ENCODE assay signal across 12 cellular contexts in genomic region chr11:12160231-12160630, GRCh38. TPM values are rescaled to one million over a fixed set of nuclear protein-coding genes. Genes with fewer than 3 reads are reported as not detected.
DNase-seq lines count a peak whose midpoint lies in the region; ATAC-seq and TF ChIP-seq lines count a peak whose summit lies in the region.
"Had no signal": no experiment of that assay in that cellular context is flagged by ENCODE, and none has a peak within 500 bp of the region (broad histone marks: within the 10 kb centered on the region; RNA-seq: fewer than 3 reads in every experiment).

No MANE protein-coding gene starts in this region.

- DNase-seq in cardiac muscle cell (ENCODE audit: low read depth in 1 of 2, low spot score in 1 of 2) (no peak), Right ventricle myocardium inferior (ENCODE audit: missing footprints) (no peak), coronary artery (ENCODE audit: low spot score) (peak; percentile 74), neural crest cell (ENCODE audit: low read depth, low spot score) (no peak), NCI-H2081 treated with DMSO at 0.1 percent for 48 hours (lab: John Stamatoyannopoulos, UW) (no peak)
- DNase-seq: activated naive CD4-positive, alpha-beta T cell treated with anti-CD3 and anti-CD28 coated beads for 36 hours; KG1 had no signal

- H3K4me1 ChIP-seq in cardiac muscle cell (ENCODE audit: low read depth) (peaks cover 83% of the 10 kb centered on the region), urinary bladder (ENCODE audit: insufficient read depth) (no peaks in the 10 kb centered on the region)
- H3K4me1 ChIP-seq: parathyroid adenoma had no signal

- ATAC-seq in Right ventricle myocardium inferior (no peak), HG02759 (IDR thresholded peaks at IDR 0.05; ENCODE audit: unreplicated experiment) (no peak), HG03175 (IDR thresholded peaks at IDR 0.05; ENCODE audit: unreplicated experiment) (no peak)

- H3K36me3 ChIP-seq in cardiac muscle cell (peaks cover 7% of the 10 kb centered on the region), urinary bladder (ENCODE audit: insufficient read depth) (no peaks in the 10 kb centered on the region)
- H3K36me3 ChIP-seq: BLaER1 had no signal

- H3K27ac ChIP-seq in cardiac muscle cell (peak overlapping the region; percentile 99), coronary artery (peak overlapping the region; percentile 93 to 99), urinary bladder (ENCODE audit: low read depth) (peak overlapping the region; percentile 82)
- H3K27ac ChIP-seq: BLaER1, parathyroid adenoma had no signal

- no peaks in the 10 kb centered on the region for H3K27me3 Mint-ChIP-seq in neural crest cell (ENCODE audit: low read depth)

- TF ChIP-seq CTCF in cardiac muscle cell (IDR thresholded peaks at IDR 0.05; ENCODE audit: low read depth, low read length) (no peak), coronary artery (IDR thresholded peaks at IDR 0.05) (no peak), neural crest cell (conservative IDR thresholded peaks at IDR 0.05) (no peak)

- intact Hi-C loops in Right ventricle myocardium inferior (cut with DNase I) = loop anchor here (5.0 kb wide), 2 partner anchors 58 to 77 kb away; no protein-coding TSS in a partner anchor

- WGBS in urinary bladder = 95% methylated on average over 6 of the region's 6 CpGs

- H3K9me3 ChIP-seq in cardiac muscle cell (ENCODE audit: low read depth) = no peaks in the 10 kb centered on the region
- H3K9me3 ChIP-seq: BLaER1 had no signal

- peaks cover 15% of the 10 kb centered on the region for H3K4me1 Mint-ChIP-seq in neural crest cell

- no peak overlapping the region for H3K4me3 ChIP-seq in cardiac muscle cell
- peak overlapping the region; percentile 45 for H3K4me3 ChIP-seq in coronary artery
- H3K4me3 ChIP-seq in urinary bladder (ENCODE audit: low read depth, low read length) = no peak overlapping the region
- H3K4me3 ChIP-seq: BLaER1 had no signal

- no peaks in the 10 kb centered on the region for H3K9me3 Mint-ChIP-seq in neural crest cell
- H3K9me3 Mint-ChIP-seq: activated naive CD4-positive, alpha-beta T cell treated with anti-CD3 and anti-CD28 coated beads for 36 hours had no signal

- no peaks in the 10 kb centered on the region for H3K27me3 ChIP-seq in cardiac muscle cell
- H3K27me3 ChIP-seq: BLaER1 had no signal

- no peak overlapping the region for H3K4me3 Mint-ChIP-seq in neural crest cell
- H3K4me3 Mint-ChIP-seq: activated naive CD4-positive, alpha-beta T cell treated with anti-CD3 and anti-CD28 coated beads for 36 hours had no signal

- H3K36me3 Mint-ChIP-seq in neural crest cell (ENCODE audit: low read depth) = no peaks in the 10 kb centered on the region

- H3K27ac Mint-ChIP-seq in neural crest cell (ENCODE audit: unreplicated experiment) = peak overlapping the region; percentile 14
- H3K27ac Mint-ChIP-seq: activated naive CD4-positive, alpha-beta T cell treated with anti-CD3 and anti-CD28 coated beads for 36 hours had no signal

RNA-seq across cellular contexts. Expression of gene MICAL2, which starts 49.8 kb away (rescaled TPM):
- total RNA-seq in cardiac muscle cell = 123 and 178 TPM in 2 replicates
- polyA plus RNA-seq in cardiac muscle cell = 153 and 191 TPM in 2 replicates
- 42.0 TPM for total RNA-seq in Right ventricle myocardium inferior
- total RNA-seq in neural crest cell = 1.0 and 1.1 TPM in 2 replicates
- total RNA-seq in urinary bladder = 42.5 TPM
- polyA plus RNA-seq in urinary bladder = 44.1 TPM

Comparison
In these comparisons a context has a peak if more than half of its experiments do, and no peak if none do; other contexts are left out.
1. RNA of gene MICAL2, which starts 49.8 kb away (total RNA-seq): 123 to 178 TPM in cardiac muscle cell, 42.5 TPM in urinary bladder (single experiment) and 42.0 TPM in Right ventricle myocardium inferior (single experiment); 1.0 to 1.1 TPM in neural crest cell; every median in the first group is over 10 times any median in the second.
2. Peak in every context shown above with its lines, with median percentiles within 50 percentile points of each other: H3K27ac ChIP-seq.